Comparison of ENCODE assay signal across 16 cellular contexts in the genomic region with DNA sequence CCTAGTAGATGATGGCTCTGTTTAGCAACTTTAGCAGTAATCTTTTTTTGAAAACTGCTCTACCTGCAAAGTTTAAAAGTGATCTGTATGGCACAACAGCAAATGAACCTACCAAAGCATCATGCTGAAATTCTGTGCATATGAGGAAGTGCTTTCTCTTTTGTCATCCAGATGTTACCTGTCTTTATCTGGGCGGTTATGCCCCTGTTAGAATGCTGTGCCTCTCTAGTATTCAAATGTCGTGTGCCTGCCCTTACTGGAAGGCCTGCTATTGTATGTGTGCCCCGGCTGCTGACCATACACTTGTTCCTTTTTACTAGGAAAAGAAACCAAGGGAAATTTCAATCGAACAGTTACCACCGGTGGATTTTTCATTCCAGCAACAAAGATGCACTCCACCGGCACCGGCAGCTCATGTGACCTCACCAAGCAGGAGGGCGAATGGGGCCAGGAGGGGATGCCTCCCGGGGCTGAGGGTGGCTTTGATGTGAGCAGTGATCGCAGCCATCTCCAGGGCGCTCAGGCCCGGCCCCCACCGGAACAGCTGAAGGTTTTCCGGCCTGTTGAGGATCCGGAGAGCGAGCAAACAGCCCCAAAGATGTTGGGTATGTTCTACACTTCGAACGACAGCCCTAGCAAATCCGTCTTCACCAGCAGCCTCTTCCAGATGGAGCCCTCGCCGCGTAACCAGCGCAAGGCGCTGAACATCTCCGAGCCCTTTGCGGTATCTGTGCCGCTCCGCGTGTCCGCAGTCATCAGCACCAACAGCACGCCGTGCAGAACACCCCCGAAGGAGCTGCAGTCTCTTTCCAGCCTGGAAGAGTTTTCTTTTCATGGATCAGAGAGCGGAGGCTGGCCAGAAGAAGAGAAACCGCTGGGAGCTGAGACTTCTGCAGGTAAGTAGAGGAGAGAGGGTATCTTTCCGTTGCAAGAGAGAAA.
DNase-seq lines count a peak whose midpoint lies in the region; ATAC-seq, FAIRE-seq and TF ChIP-seq lines count a peak whose summit lies in the region.
"Had no signal": no experiment of that assay in that cellular context is flagged by ENCODE, and none has a peak within 500 bp of the region (broad histone marks: within the 10 kb centered on the region; RNA-seq: fewer than 3 reads in every experiment).

No MANE protein-coding gene starts in this region.

- intact Hi-C loops in GM12878 (cut with micrococcal nuclease; ENCODE audit: unreplicated experiment) = no loop called here
- intact Hi-C loops in colonic mucosa (cut with DNase I) = no loop called here

- peaks cover 2 to 20% of the 10 kb centered on the region in 2 experiments for H3K36me3 ChIP-seq in GM12878 (ENCODE audit: control insufficient read depth in 2 of 2, insufficient read depth in 2 of 2, low read length in 1 of 2)
- H3K36me3 ChIP-seq in SJCRH30 = peaks cover 24% of the 10 kb centered on the region
- H3K36me3 ChIP-seq in colonic mucosa = no peaks in the 10 kb centered on the region

- H3K27ac ChIP-seq in GM12878 (ENCODE audit: control insufficient read depth, insufficient read depth) (peak overlapping the region; percentile 81), SJCRH30 (no peak overlapping the region), foreskin keratinocyte (no peak overlapping the region), colonic mucosa (no peak overlapping the region)
- H3K27ac ChIP-seq: gastroesophageal sphincter, lower lobe of right lung, psoas muscle had no signal

- TF ChIP-seq CTCF in GM12878 (IDR thresholded peaks at IDR 0.05 in 2 of 3, conservative IDR thresholded peaks at IDR 0.05 in 1 of 3; ENCODE audit: control insufficient read depth in 2 of 3, extremely low read depth in 1 of 3, insufficient read depth in 1 of 3, low read depth in 3 of 3, low read length in 3 of 3) = no peak
- TF ChIP-seq CTCF in foreskin keratinocyte (conservative IDR thresholded peaks at IDR 0.05) = no peak
- no peak for TF ChIP-seq CTCF in colonic mucosa (IDR thresholded peaks at IDR 0.05)

- DNase-seq in GM12878 (ENCODE audit: low read depth, low spot score) = peak; percentile 26
- DNase-seq in SJCRH30 = no peak
- DNase-seq in foreskin keratinocyte = no peak
- DNase-seq in colonic mucosa = no peak
- DNase-seq in glomerular visceral epithelial cell (ENCODE audit: extremely low spot score) = no peak
- DNase-seq: activated gamma-delta T cell treated with Interleukin-2 at 50 U/mL for 16 hours, C1 segment of cervical spinal cord, lower lobe of right lung, NCI-H1105, PC-3, psoas muscle, transverse colon had no signal

- TF ChIP-seq POLR2A in GM18505 (IDR thresholded peaks at IDR 0.05; ENCODE audit: borderline replicate concordance, extremely low read depth, insufficient read depth, insufficient read length) (no peak), GM12878 (IDR thresholded peaks at IDR 0.05; ENCODE audit: low read depth, low read length) (no peak)

- FAIRE-seq in GM12878 (lab: Jason Lieb, UNC) = no peak

- peak overlapping the region; percentile 56 for H3K4me2 ChIP-seq in GM12878 (ENCODE audit: control insufficient read depth, insufficient read depth)

- CTCF ChIA-PET in GM12878 (lab: Yijun Ruan, JAX) = no interaction called here

- no peak for TF ChIP-seq EP300 in GM12878 (IDR thresholded peaks at IDR 0.05; ENCODE audit: borderline replicate concordance in 1 of 2, control insufficient read depth in 1 of 2, low read depth in 2 of 2, low read length in 2 of 2)

- POLR2A ChIA-PET in GM12878 (lab: Charles Lee) = no interaction called here

- no peak overlapping the region for H2AFZ ChIP-seq in GM12878 (ENCODE audit: control insufficient read depth, low read depth, low read length)

- H3K4me3 ChIP-seq in GM12878 (no peak overlapping the region), SJCRH30 (no peak overlapping the region), colonic mucosa (no peak overlapping the region)
- H3K4me3 ChIP-seq: gastroesophageal sphincter, lower lobe of right lung, psoas muscle, transverse colon had no signal

- TF ChIP-seq RAD21 in GM12878 (IDR thresholded peaks at IDR 0.05; ENCODE audit: insufficient read depth, low read depth, low read length) = no peak

- no TSS peak for BruUV-seq in GM12878 (replicated peaks; lab: Mats Ljungman, UMichigan)

- SMC1A ChIA-PET in GM12878 (lab: Charles Lee; ENCODE audit: uncharacterized antibody, unreplicated experiment) = interaction anchor here (0.9 kb wide), 1 partner anchor 280 kb away, joined by 3 read pairs; no protein-coding TSS in a partner anchor

- in situ Hi-C loops in GM12878 (cut with MboI) = no loop called here

- peaks cover 29% of the 10 kb centered on the region for H3K4me1 ChIP-seq in GM12878 (ENCODE audit: control insufficient read depth, insufficient read depth, low read length)
- H3K4me1 ChIP-seq in SJCRH30 = no peaks in the 10 kb centered on the region
- no peaks in the 10 kb centered on the region for H3K4me1 ChIP-seq in foreskin keratinocyte
- H3K4me1 ChIP-seq in colonic mucosa = no peaks in the 10 kb centered on the region
- H3K4me1 ChIP-seq: gastroesophageal sphincter, lower lobe of right lung, psoas muscle, transverse colon had no signal

- H3K27me3 ChIP-seq in GM12878 (replicated peaks in 1 of 2; ENCODE audit: control insufficient read depth in 2 of 2, insufficient read depth in 2 of 2, low read length in 1 of 2) (no peaks in the 10 kb centered on the region), SJCRH30 (no peaks in the 10 kb centered on the region), foreskin keratinocyte (no peaks in the 10 kb centered on the region), colonic mucosa (no peaks in the 10 kb centered on the region)
- H3K27me3 ChIP-seq: gastroesophageal sphincter, transverse colon had no signal

- H3K9ac ChIP-seq in GM12878 (ENCODE audit: control insufficient read depth, insufficient read depth, low read length) (0 out of 2 replicates have a peak overlapping the region, but pooled peaks have one; percentile 15), colonic mucosa (ENCODE audit: low read depth in 2 of 2, low read length in 2 of 2) (no peak overlapping the region)

- peak; percentile 47 for ATAC-seq in GM18505 (IDR thresholded peaks at IDR 0.05; ENCODE audit: unreplicated experiment)
- ATAC-seq in GM19463 (IDR thresholded peaks at IDR 0.05; ENCODE audit: unreplicated experiment) = peak; percentile 60
- ATAC-seq in HG02943 (IDR thresholded peaks at IDR 0.05; ENCODE audit: low read depth, unreplicated experiment) = peak; percentile 58
- ATAC-seq in GM12878 = peak; percentile 59
- no peak for ATAC-seq in foreskin keratinocyte
- ATAC-seq: gastroesophageal sphincter, lower lobe of right lung, psoas muscle had no signal

- H4K20me1 ChIP-seq in GM12878 (ENCODE audit: control insufficient read depth, insufficient read depth) = no peaks in the 10 kb centered on the region

- RAD21 ChIA-PET in GM12878 (lab: Charles Lee; ENCODE audit: unreplicated experiment) = no interaction called here

- H3K9me3 ChIP-seq in GM12878 (replicated peaks; ENCODE audit: control insufficient read depth, insufficient read depth, low read length) (no peaks in the 10 kb centered on the region; the same call in 1 of the 3 replicates), SJCRH30 (replicated peaks) (no peaks in the 10 kb centered on the region; the same call in 1 of the 2 replicates), colonic mucosa (no peaks in the 10 kb centered on the region)
- H3K9me3 ChIP-seq: gastroesophageal sphincter, lower lobe of right lung, psoas muscle, transverse colon had no signal

- WGBS in GM12878 (ENCODE audit: insufficient coverage, insufficient replicate concordance, low lambda C conversion rate, missing lambda C conversion rate) = 73% methylated on average over 36 of the region's 36 CpGs

- no peaks in the 10 kb centered on the region; the same call in 1 of the 2 replicates for H3K79me2 ChIP-seq in GM12878 (ENCODE audit: control insufficient read depth, insufficient read depth, low read length)

TF ChIP-seq in GM12878, 131 proteins besides CTCF, POLR2A, EP300 and RAD21 (continues in another document):
- TF ChIP-seq ATF3 (IDR thresholded peaks at IDR 0.05; ENCODE audit: borderline replicate concordance, extremely low read depth, low read depth, low read length) = no peak
- TF ChIP-seq IKZF2 (IDR thresholded peaks at IDR 0.05) = 0 out of 4 replicates have a peak, but pooled peaks of 1 of the 2 experiments have one; percentile 5
- no peak for TF ChIP-seq SMARCA5 (IDR thresholded peaks at IDR 0.05)
- TF ChIP-seq SPI1 (IDR thresholded peaks at IDR 0.05; ENCODE audit: borderline replicate concordance, insufficient read depth, low read depth, low read length) = peak; percentile 82
- TF ChIP-seq EGR1 (IDR thresholded peaks at IDR 0.05; ENCODE audit: borderline replicate concordance in 1 of 2, low read depth in 2 of 2, low read length in 2 of 2) = no peak
- TF ChIP-seq NR2C2 (IDR thresholded peaks at IDR 0.05; ENCODE audit: borderline replicate concordance, control insufficient read depth, insufficient read length, low read depth) = no peak
- TF ChIP-seq TCF12 (IDR thresholded peaks at IDR 0.05; ENCODE audit: low read depth, low read length) = 0 out of 2 replicates have a peak, but pooled peaks have one; percentile 19
- no peak for TF ChIP-seq IKZF1 (conservative IDR thresholded peaks at IDR 0.05)
- TF ChIP-seq, protein P1, sequence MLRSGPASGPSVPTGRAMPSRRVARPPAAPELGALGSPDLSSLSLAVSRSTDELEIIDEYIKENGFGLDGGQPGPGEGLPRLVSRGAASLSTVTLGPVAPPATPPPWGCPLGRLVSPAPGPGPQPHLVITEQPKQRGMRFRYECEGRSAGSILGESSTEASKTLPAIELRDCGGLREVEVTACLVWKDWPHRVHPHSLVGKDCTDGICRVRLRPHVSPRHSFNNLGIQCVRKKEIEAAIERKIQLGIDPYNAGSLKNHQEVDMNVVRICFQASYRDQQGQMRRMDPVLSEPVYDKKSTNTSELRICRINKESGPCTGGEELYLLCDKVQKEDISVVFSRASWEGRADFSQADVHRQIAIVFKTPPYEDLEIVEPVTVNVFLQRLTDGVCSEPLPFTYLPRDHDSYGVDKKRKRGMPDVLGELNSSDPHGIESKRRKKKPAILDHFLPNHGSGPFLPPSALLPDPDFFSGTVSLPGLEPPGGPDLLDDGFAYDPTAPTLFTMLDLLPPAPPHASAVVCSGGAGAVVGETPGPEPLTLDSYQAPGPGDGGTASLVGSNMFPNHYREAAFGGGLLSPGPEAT (IDR thresholded peaks at IDR 0.05; ENCODE audit: low read depth) = no peak
- no peak for TF ChIP-seq NFXL1 (IDR thresholded peaks at IDR 0.05; ENCODE audit: borderline replicate concordance)
- no peak for TF ChIP-seq ESRRA (IDR thresholded peaks at IDR 0.05; ENCODE audit: low read length)
